In the genomic region with DNA sequence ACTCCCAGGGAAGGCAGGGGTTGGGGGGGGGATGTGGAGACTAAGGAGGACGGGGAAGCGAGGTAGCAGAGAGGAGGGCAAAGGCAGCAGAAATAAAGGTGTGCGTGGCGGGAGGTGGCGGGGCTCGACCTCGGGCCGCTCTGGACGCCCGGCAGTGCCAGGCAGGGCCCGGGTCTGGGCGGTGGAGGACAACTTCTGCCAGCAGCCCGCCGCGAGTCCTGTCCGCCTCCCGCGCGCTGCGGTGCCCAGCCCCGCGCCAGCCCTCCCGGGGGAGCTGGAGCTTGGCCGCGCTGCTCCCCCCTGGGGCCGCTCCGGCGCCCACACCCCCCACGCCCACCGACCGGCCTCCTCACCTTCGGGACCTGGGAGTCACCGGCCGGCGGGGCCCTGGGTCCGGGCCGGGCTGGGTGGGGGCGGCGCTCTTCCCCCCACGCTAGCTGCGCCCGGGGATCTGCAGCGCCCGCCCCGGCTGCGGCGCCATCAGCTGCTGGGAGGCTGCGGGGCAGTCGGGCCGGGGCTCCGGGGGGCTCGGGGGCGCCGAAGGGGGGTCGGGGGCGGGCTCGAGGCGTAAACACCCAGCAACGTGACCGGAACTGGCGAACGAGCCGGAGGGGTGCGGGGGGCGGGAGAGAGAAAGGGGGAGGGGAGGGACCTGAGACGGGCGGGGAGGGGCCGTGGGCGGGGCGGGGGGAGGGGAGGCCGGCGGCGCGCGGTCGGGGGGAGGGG, we compare ENCODE assay signal across 1 cellular context.
TF ChIP-seq lines count a peak whose summit lies in the region.

A gene (minus strand): TSS at position 595 of the 726 bp plus-strand sequence. CDS start 14,507 bp downstream, outside the sequence.

TF ChIP-seq in GM23338, 12 proteins besides CTCF, POLR2A, EP300 and RAD21 (continued from another document):
- TF ChIP-seq, protein P1, sequence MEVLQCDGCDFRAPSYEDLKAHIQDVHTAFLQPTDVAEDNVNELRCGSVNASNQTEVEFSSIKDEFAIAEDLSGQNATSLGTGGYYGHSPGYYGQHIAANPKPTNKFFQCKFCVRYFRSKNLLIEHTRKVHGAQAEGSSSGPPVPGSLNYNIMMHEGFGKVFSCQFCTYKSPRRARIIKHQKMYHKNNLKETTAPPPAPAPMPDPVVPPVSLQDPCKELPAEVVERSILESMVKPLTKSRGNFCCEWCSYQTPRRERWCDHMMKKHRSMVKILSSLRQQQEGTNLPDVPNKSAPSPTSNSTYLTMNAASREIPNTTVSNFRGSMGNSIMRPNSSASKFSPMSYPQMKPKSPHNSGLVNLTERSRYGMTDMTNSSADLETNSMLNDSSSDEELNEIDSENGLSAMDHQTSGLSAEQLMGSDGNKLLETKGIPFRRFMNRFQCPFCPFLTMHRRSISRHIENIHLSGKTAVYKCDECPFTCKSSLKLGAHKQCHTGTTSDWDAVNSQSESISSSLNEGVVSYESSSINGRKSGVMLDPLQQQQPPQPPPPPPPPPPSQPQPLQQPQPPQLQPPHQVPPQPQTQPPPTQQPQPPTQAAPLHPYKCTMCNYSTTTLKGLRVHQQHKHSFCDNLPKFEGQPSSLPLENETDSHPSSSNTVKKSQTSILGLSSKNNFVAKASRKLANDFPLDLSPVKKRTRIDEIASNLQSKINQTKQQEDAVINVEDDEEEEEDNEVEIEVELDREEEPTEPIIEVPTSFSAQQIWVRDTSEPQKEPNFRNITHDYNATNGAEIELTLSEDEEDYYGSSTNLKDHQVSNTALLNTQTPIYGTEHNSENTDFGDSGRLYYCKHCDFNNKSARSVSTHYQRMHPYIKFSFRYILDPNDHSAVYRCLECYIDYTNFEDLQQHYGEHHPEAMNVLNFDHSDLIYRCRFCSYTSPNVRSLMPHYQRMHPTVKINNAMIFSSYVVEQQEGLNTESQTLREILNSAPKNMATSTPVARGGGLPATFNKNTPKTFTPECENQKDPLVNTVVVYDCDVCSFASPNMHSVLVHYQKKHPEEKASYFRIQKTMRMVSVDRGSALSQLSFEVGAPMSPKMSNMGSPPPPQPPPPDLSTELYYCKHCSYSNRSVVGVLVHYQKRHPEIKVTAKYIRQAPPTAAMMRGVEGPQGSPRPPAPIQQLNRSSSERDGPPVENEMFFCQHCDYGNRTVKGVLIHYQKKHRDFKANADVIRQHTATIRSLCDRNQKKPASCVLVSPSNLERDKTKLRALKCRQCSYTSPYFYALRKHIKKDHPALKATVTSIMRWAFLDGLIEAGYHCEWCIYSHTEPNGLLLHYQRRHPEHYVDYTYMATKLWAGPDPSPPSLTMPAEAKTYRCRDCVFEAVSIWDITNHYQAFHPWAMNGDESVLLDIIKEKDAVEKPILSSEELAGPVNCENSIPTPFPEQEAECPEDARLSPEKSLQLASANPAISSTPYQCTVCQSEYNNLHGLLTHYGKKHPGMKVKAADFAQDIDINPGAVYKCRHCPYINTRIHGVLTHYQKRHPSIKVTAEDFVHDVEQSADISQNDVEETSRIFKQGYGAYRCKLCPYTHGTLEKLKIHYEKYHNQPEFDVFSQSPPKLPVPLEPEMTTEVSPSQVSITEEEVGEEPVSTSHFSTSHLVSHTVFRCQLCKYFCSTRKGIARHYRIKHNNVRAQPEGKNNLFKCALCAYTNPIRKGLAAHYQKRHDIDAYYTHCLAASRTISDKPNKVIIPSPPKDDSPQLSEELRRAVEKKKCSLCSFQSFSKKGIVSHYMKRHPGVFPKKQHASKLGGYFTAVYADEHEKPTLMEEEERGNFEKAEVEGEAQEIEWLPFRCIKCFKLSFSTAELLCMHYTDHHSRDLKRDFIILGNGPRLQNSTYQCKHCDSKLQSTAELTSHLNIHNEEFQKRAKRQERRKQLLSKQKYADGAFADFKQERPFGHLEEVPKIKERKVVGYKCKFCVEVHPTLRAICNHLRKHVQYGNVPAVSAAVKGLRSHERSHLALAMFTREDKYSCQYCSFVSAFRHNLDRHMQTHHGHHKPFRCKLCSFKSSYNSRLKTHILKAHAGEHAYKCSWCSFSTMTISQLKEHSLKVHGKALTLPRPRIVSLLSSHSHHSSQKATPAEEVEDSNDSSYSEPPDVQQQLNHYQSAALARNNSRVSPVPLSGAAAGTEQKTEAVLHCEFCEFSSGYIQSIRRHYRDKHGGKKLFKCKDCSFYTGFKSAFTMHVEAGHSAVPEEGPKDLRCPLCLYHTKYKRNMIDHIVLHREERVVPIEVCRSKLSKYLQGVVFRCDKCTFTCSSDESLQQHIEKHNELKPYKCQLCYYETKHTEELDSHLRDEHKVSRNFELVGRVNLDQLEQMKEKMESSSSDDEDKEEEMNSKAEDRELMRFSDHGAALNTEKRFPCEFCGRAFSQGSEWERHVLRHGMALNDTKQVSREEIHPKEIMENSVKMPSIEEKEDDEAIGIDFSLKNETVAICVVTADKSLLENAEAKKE (CRISPR knock-in tag; IDR thresholded peaks at IDR 0.05) = no peak
- no peak for TF ChIP-seq ZNF114 (CRISPR knock-in tag; IDR thresholded peaks at IDR 0.05)
- no peak for TF ChIP-seq CREB1 (CRISPR knock-in tag; IDR thresholded peaks at IDR 0.05; ENCODE audit: low read depth)
- no peak for TF ChIP-seq ZNF331 (CRISPR knock-in tag; IDR thresholded peaks at IDR 0.05; ENCODE audit: low read depth)
- no peak for TF ChIP-seq NANOG (IDR thresholded peaks at IDR 0.05; ENCODE audit: borderline replicate concordance)
- TF ChIP-seq, protein P2, sequence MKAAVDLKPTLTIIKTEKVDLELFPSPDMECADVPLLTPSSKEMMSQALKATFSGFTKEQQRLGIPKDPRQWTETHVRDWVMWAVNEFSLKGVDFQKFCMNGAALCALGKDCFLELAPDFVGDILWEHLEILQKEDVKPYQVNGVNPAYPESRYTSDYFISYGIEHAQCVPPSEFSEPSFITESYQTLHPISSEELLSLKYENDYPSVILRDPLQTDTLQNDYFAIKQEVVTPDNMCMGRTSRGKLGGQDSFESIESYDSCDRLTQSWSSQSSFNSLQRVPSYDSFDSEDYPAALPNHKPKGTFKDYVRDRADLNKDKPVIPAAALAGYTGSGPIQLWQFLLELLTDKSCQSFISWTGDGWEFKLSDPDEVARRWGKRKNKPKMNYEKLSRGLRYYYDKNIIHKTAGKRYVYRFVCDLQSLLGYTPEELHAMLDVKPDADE (IDR thresholded peaks at IDR 0.05) = no peak
- TF ChIP-seq STAT1 (IDR thresholded peaks at IDR 0.05; ENCODE audit: unreplicated experiment) = no peak
- TF ChIP-seq EZH2 (IDR thresholded peaks at IDR 0.05; ENCODE audit: low read depth, unreplicated experiment) = no peak
- TF ChIP-seq, protein P3, sequence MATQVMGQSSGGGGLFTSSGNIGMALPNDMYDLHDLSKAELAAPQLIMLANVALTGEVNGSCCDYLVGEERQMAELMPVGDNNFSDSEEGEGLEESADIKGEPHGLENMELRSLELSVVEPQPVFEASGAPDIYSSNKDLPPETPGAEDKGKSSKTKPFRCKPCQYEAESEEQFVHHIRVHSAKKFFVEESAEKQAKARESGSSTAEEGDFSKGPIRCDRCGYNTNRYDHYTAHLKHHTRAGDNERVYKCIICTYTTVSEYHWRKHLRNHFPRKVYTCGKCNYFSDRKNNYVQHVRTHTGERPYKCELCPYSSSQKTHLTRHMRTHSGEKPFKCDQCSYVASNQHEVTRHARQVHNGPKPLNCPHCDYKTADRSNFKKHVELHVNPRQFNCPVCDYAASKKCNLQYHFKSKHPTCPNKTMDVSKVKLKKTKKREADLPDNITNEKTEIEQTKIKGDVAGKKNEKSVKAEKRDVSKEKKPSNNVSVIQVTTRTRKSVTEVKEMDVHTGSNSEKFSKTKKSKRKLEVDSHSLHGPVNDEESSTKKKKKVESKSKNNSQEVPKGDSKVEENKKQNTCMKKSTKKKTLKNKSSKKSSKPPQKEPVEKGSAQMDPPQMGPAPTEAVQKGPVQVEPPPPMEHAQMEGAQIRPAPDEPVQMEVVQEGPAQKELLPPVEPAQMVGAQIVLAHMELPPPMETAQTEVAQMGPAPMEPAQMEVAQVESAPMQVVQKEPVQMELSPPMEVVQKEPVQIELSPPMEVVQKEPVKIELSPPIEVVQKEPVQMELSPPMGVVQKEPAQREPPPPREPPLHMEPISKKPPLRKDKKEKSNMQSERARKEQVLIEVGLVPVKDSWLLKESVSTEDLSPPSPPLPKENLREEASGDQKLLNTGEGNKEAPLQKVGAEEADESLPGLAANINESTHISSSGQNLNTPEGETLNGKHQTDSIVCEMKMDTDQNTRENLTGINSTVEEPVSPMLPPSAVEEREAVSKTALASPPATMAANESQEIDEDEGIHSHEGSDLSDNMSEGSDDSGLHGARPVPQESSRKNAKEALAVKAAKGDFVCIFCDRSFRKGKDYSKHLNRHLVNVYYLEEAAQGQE (IDR thresholded peaks at IDR 0.05; ENCODE audit: unreplicated experiment) = no peak
- TF ChIP-seq POLR2AphosphoS5 (IDR thresholded peaks at IDR 0.05; ENCODE audit: low read depth) = no peak
